ENCODE assay signal across 8 cellular contexts in genomic region chr18:35616664-35617423, GRCh38. TPM values are rescaled to one million over a fixed set of nuclear protein-coding genes. Genes with fewer than 3 reads are reported as not detected.
DNase-seq lines count a peak whose midpoint lies in the region; ATAC-seq lines count a peak whose summit lies in the region.

No MANE protein-coding gene starts in this region.

- DNase-seq in OCI-M1 (lab: John Stamatoyannopoulos, UW) (peak; percentile 71), glomerular endothelial cell (ENCODE audit: extremely low read depth, low read depth, low spot score) (peak; percentile 76), skeletal muscle cell (ENCODE audit: low read depth) (peak; percentile 84), DMS79 (lab: John Stamatoyannopoulos, UW) (no peak), NCI-H446 (lab: John Stamatoyannopoulos, UW) (no peak)
- peak; percentile 54 to 66 for DNase-seq in activated T-cell treated with anti-CD3 and anti-CD28 coated beads, Interleukin-2, amount 50 U/mL, for 48 hours

- H3K4me3 ChIP-seq in skeletal muscle cell (ENCODE audit: low read depth, low read length), result peak overlapping the region; percentile 25

- ATAC-seq in GM18870 (IDR thresholded peaks at IDR 0.05; ENCODE audit: unreplicated experiment) (peak; percentile 97), HG02973 (IDR thresholded peaks at IDR 0.05; ENCODE audit: unreplicated experiment) (peak; percentile 98)

RNA-seq across cellular contexts. Expression of gene GALNT1, which starts 35.3 kb away (rescaled TPM):
- total RNA-seq in glomerular endothelial cell, result 183 and 267 TPM in 2 replicates

Comparison
In these comparisons a context has a peak if more than half of its experiments do, and no peak if none do; other contexts are left out.
1. DNase-seq: peak in OCI-M1 (single experiment), activated T-cell treated with anti-CD3 and anti-CD28 coated beads, Interleukin-2, amount 50 U/mL, for 48 hours (2 of 2), glomerular endothelial cell (single experiment) and skeletal muscle cell (single experiment); none in DMS79 (single experiment) and NCI-H446 (0 of 2).